16 cellular contexts compared by ENCODE assay signal in the genomic region with DNA sequence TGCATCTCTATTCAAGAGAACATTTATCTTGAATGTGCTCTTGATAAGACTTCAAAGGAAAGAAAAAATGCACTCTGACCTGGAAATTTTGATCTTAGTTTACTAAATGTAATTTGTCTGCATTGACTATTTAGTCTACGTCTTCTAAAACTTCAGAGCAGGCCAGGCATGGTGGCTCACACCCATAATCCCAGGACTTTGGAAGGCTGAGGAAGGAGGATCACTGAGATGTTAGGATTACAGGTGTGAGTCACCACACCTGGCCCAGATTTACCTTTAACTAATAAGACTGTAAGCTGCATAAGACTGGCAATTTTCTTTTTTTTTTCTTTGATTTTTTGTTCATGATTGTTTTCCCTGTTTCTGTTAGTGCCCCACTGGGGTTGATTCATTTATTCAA. TPM values are rescaled to one million over a fixed set of nuclear protein-coding genes. Genes with fewer than 3 reads are reported as not detected.
DNase-seq lines count a peak whose midpoint lies in the region; ATAC-seq and TF ChIP-seq lines count a peak whose summit lies in the region.
"Had no signal": no experiment of that assay in that cellular context is flagged by ENCODE, and none has a peak within 500 bp of the region (broad histone marks: within the 10 kb centered on the region; RNA-seq: fewer than 3 reads in every experiment).

No MANE protein-coding gene starts in this region.

- POLR2A ChIA-PET in activated B cell treated with CpG ODN at 0.5 μM for 24 hours (lab: Charles Lee) = no interaction called here

- CTCF ChIA-PET in activated B cell treated with CpG ODN at 0.5 μM for 24 hours (lab: Charles Lee) = no interaction called here

- H3K27me3 Mint-ChIP-seq in activated B cell treated with CpG ODN at 0.5 μM for 24 hours = no peaks in the 10 kb centered on the region

- DNase-seq in activated B cell treated with CpG ODN at 0.5 μM for 24 hours = no peak
- DNase-seq in epithelial cell of esophagus (ENCODE audit: low read depth) = peak; percentile 26
- DNase-seq in stimulated activated effector memory CD8-positive, alpha-beta T cell treated with anti-CD3 and anti-CD28 coated beads, Interleukin-12 subunit alpha, Interleukin-12 subunit beta, amount 100 ng/mL, for 72 hours (ENCODE audit: low spot score in 2 of 2) = no peak
- no peak for DNase-seq in mesenteric fat pad (ENCODE audit: low spot score)
- DNase-seq in DMS153 treated with DMSO at 0.1 percent for 48 hours (lab: John Stamatoyannopoulos, UW; ENCODE audit: unreplicated experiment) = no peak
- DNase-seq: ACHN; CD4-positive, alpha-beta T cell; DMS153; DMS79 treated with DMSO at 0.1 percent for 48 hours; GF-D8; GOT3; H7; HFFc6 had no signal

- intact Hi-C loops in activated B cell treated with CpG ODN at 0.5 μM for 24 hours (cut with micrococcal nuclease) = no loop called here

- TF ChIP-seq CTCF in activated B cell treated with CpG ODN at 0.5 μM for 24 hours (IDR thresholded peaks at IDR 0.05) (no peak), epithelial cell of esophagus (IDR thresholded peaks at IDR 0.05; ENCODE audit: insufficient read depth, low read depth, low read length, missing control alignments) (no peak)

- ATAC-seq in activated B cell treated with CpG ODN at 0.5 μM for 24 hours (ENCODE audit: low read depth) (no peak), GM21447 (IDR thresholded peaks at IDR 0.05; ENCODE audit: unreplicated experiment) (no peak)
- no peak for ATAC-seq in stimulated activated effector memory CD8-positive, alpha-beta T cell treated with anti-CD3 and anti-CD28 coated beads, Interleukin-12 subunit alpha, Interleukin-12 subunit beta, amount 100 ng/mL, for 72 hours
- ATAC-seq: HCT116 had no signal

- H3K4me1 Mint-ChIP-seq in activated B cell treated with CpG ODN at 0.5 μM for 24 hours = peaks cover 25% of the 10 kb centered on the region
- peaks cover 26% of the 10 kb centered on the region for H3K4me1 Mint-ChIP-seq in stimulated activated effector memory CD8-positive, alpha-beta T cell treated with anti-CD3 and anti-CD28 coated beads, Interleukin-12 subunit alpha, Interleukin-12 subunit beta, amount 100 ng/mL, for 72 hours

- no peak overlapping the region for H3K4me3 ChIP-seq in epithelial cell of esophagus (ENCODE audit: low read length)

- H3K36me3 Mint-ChIP-seq in activated B cell treated with CpG ODN at 0.5 μM for 24 hours (ENCODE audit: low read depth) = peaks cover 46% of the 10 kb centered on the region
- peaks cover 14% of the 10 kb centered on the region for H3K36me3 Mint-ChIP-seq in stimulated activated effector memory CD8-positive, alpha-beta T cell treated with anti-CD3 and anti-CD28 coated beads, Interleukin-12 subunit alpha, Interleukin-12 subunit beta, amount 100 ng/mL, for 72 hours

- H3K4me3 Mint-ChIP-seq in activated B cell treated with CpG ODN at 0.5 μM for 24 hours = no peak overlapping the region
- H3K4me3 Mint-ChIP-seq in stimulated activated effector memory CD8-positive, alpha-beta T cell treated with anti-CD3 and anti-CD28 coated beads, Interleukin-12 subunit alpha, Interleukin-12 subunit beta, amount 100 ng/mL, for 72 hours = no peak overlapping the region
- H3K4me3 Mint-ChIP-seq: CD4-positive, alpha-beta T cell; HFFc6 had no signal

- H3K27ac Mint-ChIP-seq in activated B cell treated with CpG ODN at 0.5 μM for 24 hours = peak overlapping the region; percentile 61
- peak overlapping the region; percentile 77 for H3K27ac Mint-ChIP-seq in stimulated activated effector memory CD8-positive, alpha-beta T cell treated with anti-CD3 and anti-CD28 coated beads, Interleukin-12 subunit alpha, Interleukin-12 subunit beta, amount 100 ng/mL, for 72 hours
- H3K27ac Mint-ChIP-seq: CD4-positive, alpha-beta T cell; HFFc6 had no signal

- no peaks in the 10 kb centered on the region for H3K9me3 Mint-ChIP-seq in activated B cell treated with CpG ODN at 0.5 μM for 24 hours
- peaks cover 5% of the 10 kb centered on the region for H3K9me3 Mint-ChIP-seq in stimulated activated effector memory CD8-positive, alpha-beta T cell treated with anti-CD3 and anti-CD28 coated beads, Interleukin-12 subunit alpha, Interleukin-12 subunit beta, amount 100 ng/mL, for 72 hours
- H3K9me3 Mint-ChIP-seq: CD4-positive, alpha-beta T cell; HFFc6 had no signal

RNA-seq across cellular contexts. Expression of a gene that starts 18.8 kb away (rescaled TPM):
- total RNA-seq in activated B cell treated with CpG ODN at 0.5 μM for 24 hours = 332 and 401 TPM in 2 replicates
- total RNA-seq in mesenteric fat pad = 10.0 TPM
- total RNA-seq: H7 had no signal

RNA-seq across cellular contexts. Expression of a gene that starts 39.6 kb away (rescaled TPM):
- total RNA-seq in activated B cell treated with CpG ODN at 0.5 μM for 24 hours (1.6 and 2.0 TPM in 2 replicates), mesenteric fat pad (0.45 TPM)
- total RNA-seq: CD4-positive, alpha-beta T cell; HFFc6; HT1080 had no signal

Comparison
In these comparisons a context has a peak if more than half of its experiments do, and no peak if none do; other contexts are left out.
1. RNA of a gene that starts 18.8 kb away (total RNA-seq): 332 to 401 TPM in activated B cell treated with CpG ODN at 0.5 μM for 24 hours; 10.0 TPM in mesenteric fat pad (single experiment); every median in the first group is over 10 times any median in the second.